9 cellular contexts compared by ENCODE assay signal in the genomic region with DNA sequence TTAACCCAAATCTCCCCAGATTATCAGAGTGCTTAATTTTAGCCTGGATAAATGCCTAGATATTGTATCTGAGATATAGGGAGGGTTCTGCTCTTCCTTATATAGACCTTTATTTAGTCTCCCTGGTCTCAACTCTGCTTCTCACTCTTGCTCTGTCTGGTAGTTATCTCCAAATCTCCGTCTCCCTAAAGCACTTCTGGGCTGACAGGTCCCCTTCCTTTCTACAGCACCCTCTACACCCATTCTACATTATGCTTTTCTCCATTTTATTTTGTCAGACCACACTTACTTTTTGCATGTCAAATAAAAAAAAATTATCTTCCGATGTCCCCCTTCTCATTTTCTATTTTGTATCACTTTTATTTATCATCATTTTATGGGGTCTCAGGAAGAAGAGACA. TPM values are rescaled to one million over a fixed set of nuclear protein-coding genes. Genes with fewer than 3 reads are reported as not detected.
DNase-seq lines count a peak whose midpoint lies in the region; ATAC-seq and TF ChIP-seq lines count a peak whose summit lies in the region.
"Had no signal": no experiment of that assay in that cellular context is flagged by ENCODE, and none has a peak within 500 bp of the region (broad histone marks: within the 10 kb centered on the region; RNA-seq: fewer than 3 reads in every experiment).

No MANE protein-coding gene starts in this region.

- H3K4me1 ChIP-seq in muscle layer of colon (ENCODE audit: insufficient read depth, low read length) (peaks cover 31% of the 10 kb centered on the region), adrenal gland (replicated peaks in 1 of 2) (peaks cover 15 to 47% of the 10 kb centered on the region in 2 donors), ovary (ENCODE audit: insufficient read depth) (peaks cover 9% of the 10 kb centered on the region)

- H3K36me3 ChIP-seq in muscle layer of colon (ENCODE audit: insufficient read depth, low read length) (no peaks in the 10 kb centered on the region), adrenal gland (replicated peaks in 1 of 2) (no peaks in the 10 kb centered on the region), ovary (no peaks in the 10 kb centered on the region)

- H3K4me3 ChIP-seq in muscle layer of colon (ENCODE audit: low read depth in 1 of 2, low read length in 2 of 2) (peak overlapping the region in 1 of 2 donors; percentile 85), adrenal gland (no peak overlapping the region), ovary (no peak overlapping the region)

- H3K9ac ChIP-seq in muscle layer of colon (ENCODE audit: low read length): peak overlapping the region; percentile 33

- H3K27ac ChIP-seq in muscle layer of colon (ENCODE audit: low read depth, low read length) (peak overlapping the region; percentile 88), adrenal gland (peak overlapping the region in 2 of 5 donors; percentile 91 to 100), ovary (no peak overlapping the region)

- no peak for TF ChIP-seq POLR2A in adrenal gland (IDR thresholded peaks at IDR 0.05)
- TF ChIP-seq POLR2A in ovary (IDR thresholded peaks at IDR 0.05): no peak

- no peaks in the 10 kb centered on the region for H3K9me3 Mint-ChIP-seq in stimulated activated naive CD8-positive, alpha-beta T cell treated with anti-CD3 and anti-CD28 coated beads, Interleukin-15, Interleukin-2, amounts not matched to agents 100 ng/mL and 50 ng/mL, for 24 hours
- H3K9me3 Mint-ChIP-seq in activated naive CD8-positive, alpha-beta T cell (ENCODE audit: low read depth): no peaks in the 10 kb centered on the region

- WGBS in adrenal gland, 4 donors: 68 to 80% (median 76%) methylated on average over 2 of the region's 2 CpGs
- 70 to 80% (median 75%) methylated on average over 2 of the region's 2 CpGs for WGBS in ovary, 3 donors

- intact Hi-C loops in adrenal gland (cut with DNase I): no loop called here
- intact Hi-C loops in ovary (cut with DNase I): loop anchor here in 1 of 4 donors (5.0 kb wide), 1 partner anchor 37 kb away; no protein-coding TSS in a partner anchor

- peaks cover 33% of the 10 kb centered on the region for H3K4me1 Mint-ChIP-seq in stimulated activated naive CD8-positive, alpha-beta T cell treated with anti-CD3 and anti-CD28 coated beads, Interleukin-15, Interleukin-2, amounts not matched to agents 100 ng/mL and 50 ng/mL, for 24 hours (ENCODE audit: low read depth)
- H3K4me1 Mint-ChIP-seq in activated naive CD8-positive, alpha-beta T cell (ENCODE audit: low read depth): peaks cover 39% of the 10 kb centered on the region

- H3K9me3 ChIP-seq in muscle layer of colon (ENCODE audit: low read length): no peaks in the 10 kb centered on the region
- no peaks in the 10 kb centered on the region for H3K9me3 ChIP-seq in adrenal gland (replicated peaks in 1 of 3)
- no peaks in the 10 kb centered on the region for H3K9me3 ChIP-seq in ovary

- H3K27me3 Mint-ChIP-seq in stimulated activated naive CD8-positive, alpha-beta T cell treated with anti-CD3 and anti-CD28 coated beads, Interleukin-15, Interleukin-2, amounts not matched to agents 100 ng/mL and 50 ng/mL, for 24 hours: no peaks in the 10 kb centered on the region
- H3K27me3 Mint-ChIP-seq in activated naive CD8-positive, alpha-beta T cell: no peaks in the 10 kb centered on the region

- TF ChIP-seq CTCF in adrenal gland (IDR thresholded peaks at IDR 0.05) (no peak), ovary (IDR thresholded peaks at IDR 0.05) (no peak)

- peaks cover 8% of the 10 kb centered on the region for H3K36me3 Mint-ChIP-seq in stimulated activated naive CD8-positive, alpha-beta T cell treated with anti-CD3 and anti-CD28 coated beads, Interleukin-15, Interleukin-2, amounts not matched to agents 100 ng/mL and 50 ng/mL, for 24 hours (ENCODE audit: low read depth)
- H3K36me3 Mint-ChIP-seq in activated naive CD8-positive, alpha-beta T cell: no peaks in the 10 kb centered on the region

- H3K4me3 Mint-ChIP-seq in stimulated activated naive CD8-positive, alpha-beta T cell treated with anti-CD3 and anti-CD28 coated beads, Interleukin-15, Interleukin-2, amounts not matched to agents 100 ng/mL and 50 ng/mL, for 24 hours: peak overlapping the region; percentile 92
- H3K4me3 Mint-ChIP-seq in activated naive CD8-positive, alpha-beta T cell: peak overlapping the region; percentile 86

- ATAC-seq in stimulated activated naive CD8-positive, alpha-beta T cell treated with anti-CD3 and anti-CD28 coated beads, Interleukin-15, Interleukin-2, amounts not matched to agents 100 U/mL and 50 U/mL, for 24 hours: no peak

- TF ChIP-seq EP300 in ovary (IDR thresholded peaks at IDR 0.05): no peak

- H3K27me3 ChIP-seq in muscle layer of colon (ENCODE audit: control insufficient read depth in 1 of 2, insufficient read depth in 2 of 2, low read length in 2 of 2) (no peaks in the 10 kb centered on the region), adrenal gland (no peaks in the 10 kb centered on the region), ovary (no peaks in the 10 kb centered on the region)

- no peak overlapping the region for H3K27ac Mint-ChIP-seq in stimulated activated naive CD8-positive, alpha-beta T cell treated with anti-CD3 and anti-CD28 coated beads, Interleukin-15, Interleukin-2, amounts not matched to agents 100 ng/mL and 50 ng/mL, for 24 hours
- peak overlapping the region; percentile 74 for H3K27ac Mint-ChIP-seq in activated naive CD8-positive, alpha-beta T cell

- no peak for DNase-seq in stimulated activated naive CD8-positive, alpha-beta T cell treated with anti-CD3 and anti-CD28 coated beads, Interleukin-15, Interleukin-2, amounts not matched to agents 100 U/mL and 50 U/mL, for 24 hours
- no peak for DNase-seq in NCI-H2196 (lab: John Stamatoyannopoulos, UW; ENCODE audit: unreplicated experiment)
- DNase-seq in adrenal gland: no peak
- no peak for DNase-seq in activated CD4-positive, alpha-beta T cell treated with anti-CD3 and anti-CD28 coated beads, Interleukin-2, amount 50 U/mL, for 1 hour
- no peak for DNase-seq in ovary
- DNase-seq: effector CD8-positive, alpha-beta T cell had no signal

RNA-seq across cellular contexts. Expression of a gene that starts 2.0 kb away (rescaled TPM):
- total RNA-seq in adrenal gland (10 to 100 TPM; 30.0 to 79.5 (median 58.6) TPM), ovary (10 to 100 TPM; 22.6 to 65.2 (median 54.3) TPM)
- polyA plus RNA-seq in adrenal gland (10 to 100 TPM in 2 of 3 donors, 1 to 10 TPM in 1; 4.1 to 41.4 (median 16.1) TPM), ovary (10 to 100 TPM; 10.4 to 32.2 TPM)

RNA-seq across cellular contexts. Expression of a gene that starts 39.6 kb away (rescaled TPM):
- total RNA-seq in adrenal gland (10 to 100 TPM in 4 of 8 donors, 1 to 10 TPM in 4; 5.5 to 22.6 (median 10.2) TPM), ovary (10 to 100 TPM; 11.4 to 20.2 (median 13.0) TPM)
- polyA plus RNA-seq in adrenal gland (10 to 100 TPM; 10.4 to 14.5 (median 11.8) TPM), ovary (10 to 100 TPM in 1 of 2 donors, 1 to 10 TPM in 1; 8.9 to 16.8 TPM)
